In genomic region chr11:72814139-72814830, GRCh38 we compare ENCODE assay signal across 1 cellular context.
A peak's percentile ranks its signal among the peaks of the same experiment; 100 is the strongest.
TF ChIP-seq lines count a peak whose summit lies in the region.

A gene with protein sequence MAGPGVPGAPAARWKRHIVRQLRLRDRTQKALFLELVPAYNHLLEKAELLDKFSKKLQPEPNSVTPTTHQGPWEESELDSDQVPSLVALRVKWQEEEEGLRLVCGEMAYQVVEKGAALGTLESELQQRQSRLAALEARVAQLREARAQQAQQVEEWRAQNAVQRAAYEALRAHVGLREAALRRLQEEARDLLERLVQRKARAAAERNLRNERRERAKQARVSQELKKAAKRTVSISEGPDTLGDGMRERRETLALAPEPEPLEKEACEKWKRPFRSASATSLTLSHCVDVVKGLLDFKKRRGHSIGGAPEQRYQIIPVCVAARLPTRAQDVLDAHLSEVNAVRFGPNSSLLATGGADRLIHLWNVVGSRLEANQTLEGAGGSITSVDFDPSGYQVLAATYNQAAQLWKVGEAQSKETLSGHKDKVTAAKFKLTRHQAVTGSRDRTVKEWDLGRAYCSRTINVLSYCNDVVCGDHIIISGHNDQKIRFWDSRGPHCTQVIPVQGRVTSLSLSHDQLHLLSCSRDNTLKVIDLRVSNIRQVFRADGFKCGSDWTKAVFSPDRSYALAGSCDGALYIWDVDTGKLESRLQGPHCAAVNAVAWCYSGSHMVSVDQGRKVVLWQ (plus strand): TSS chr11:72814411. CDS start chr11:72814446, 35 bp downstream.

TF ChIP-seq in HepG2, 621 proteins besides CTCF, POLR2A, EP300 and RAD21 (continued from another document and continues in another):
- TF ChIP-seq SOX5 (CRISPR knock-in tag; IDR thresholded peaks at IDR 0.05; ENCODE audit: borderline replicate concordance) (no peak), THAP7 (CRISPR knock-in tag; IDR thresholded peaks at IDR 0.05) (no peak; the same call in 1 of the 2 replicates), ARID5B (CRISPR knock-in tag; IDR thresholded peaks at IDR 0.05) (0 out of 2 replicates have a peak, but pooled peaks have one; percentile 2), GFI1 (CRISPR knock-in tag; IDR thresholded peaks at IDR 0.05; ENCODE audit: borderline replicate concordance) (peak; percentile 72), ZNF646 (CRISPR knock-in tag; IDR thresholded peaks at IDR 0.05) (peak; percentile 34; the same call in 1 of the 2 replicates), ZNF660 (CRISPR knock-in tag; IDR thresholded peaks at IDR 0.05; ENCODE audit: borderline replicate concordance, low read depth) (no peak), ZBTB14 (CRISPR knock-in tag; IDR thresholded peaks at IDR 0.05) (no peak), ZNF850 (CRISPR knock-in tag; conservative IDR thresholded peaks at IDR 0.05) (no peak), SP4 (CRISPR knock-in tag; IDR thresholded peaks at IDR 0.05) (peak; percentile 73), DBP (CRISPR knock-in tag; IDR thresholded peaks at IDR 0.05; ENCODE audit: not compliant biosample characterization) (no peak), JUN (CRISPR knock-in tag; IDR thresholded peaks at IDR 0.05) (no peak), POLR2AphosphoS5 (IDR thresholded peaks at IDR 0.05; ENCODE audit: low read depth, low read length) (0 out of 2 replicates have a peak, but pooled peaks have one; percentile 19), MYC (CRISPR knock-in tag; IDR thresholded peaks at IDR 0.05; ENCODE audit: borderline replicate concordance) (0 out of 2 replicates have a peak, but pooled peaks have one; percentile 6), BORCS8-MEF2B (CRISPR knock-in tag; IDR thresholded peaks at IDR 0.05) (no peak), KDM5A (IDR thresholded peaks at IDR 0.05; ENCODE audit: borderline replicate concordance, low read length) (peak; percentile 42; the same call in 1 of the 2 replicates), GATA4 (IDR thresholded peaks at IDR 0.05; ENCODE audit: borderline replicate concordance, low read depth) (0 out of 2 replicates have a peak, but pooled peaks have one; percentile 35), ZNF263 (CRISPR knock-in tag; IDR thresholded peaks at IDR 0.05) (peak; percentile 57; the same call in 1 of the 2 replicates), TOPORS (CRISPR knock-in tag; IDR thresholded peaks at IDR 0.05) (0 out of 2 replicates have a peak, but pooled peaks have one; percentile 48), ELF1 (CRISPR knock-in tag; IDR thresholded peaks at IDR 0.05) (no peak), FOXC1 (CRISPR knock-in tag; IDR thresholded peaks at IDR 0.05; ENCODE audit: borderline replicate concordance) (no peak; the same call in 1 of the 2 replicates), PRMT3 (CRISPR knock-in tag; IDR thresholded peaks at IDR 0.05; ENCODE audit: borderline replicate concordance, low read depth) (no peak), EED (CRISPR knock-in tag; IDR thresholded peaks at IDR 0.05) (peak; percentile 69; the same call in 1 of the 2 replicates), PITX1 (CRISPR knock-in tag; IDR thresholded peaks at IDR 0.05) (no peak), SAP130 (CRISPR knock-in tag; IDR thresholded peaks at IDR 0.05; ENCODE audit: low read depth) (peak; percentile 32; the same call in 1 of the 2 replicates), ZNF619 (CRISPR knock-in tag; IDR thresholded peaks at IDR 0.05) (0 out of 2 replicates have a peak, but pooled peaks have one; percentile 2), HOXA7 (CRISPR knock-in tag; IDR thresholded peaks at IDR 0.05) (no peak), ISX (CRISPR knock-in tag; conservative IDR thresholded peaks at IDR 0.05) (no peak), ZNF770 (CRISPR knock-in tag; IDR thresholded peaks at IDR 0.05) (peak; percentile 64), PHF8 (CRISPR knock-in tag; IDR thresholded peaks at IDR 0.05) (peak; percentile 72), MYPOP (CRISPR knock-in tag; IDR thresholded peaks at IDR 0.05) (peak; percentile 60; the same call in 1 of the 2 replicates), ZBTB8A (CRISPR knock-in tag; IDR thresholded peaks at IDR 0.05; ENCODE audit: borderline replicate concordance, low read depth) (0 out of 2 replicates have a peak, but pooled peaks have one; percentile 1), ZIK1 (CRISPR knock-in tag; IDR thresholded peaks at IDR 0.05; ENCODE audit: borderline replicate concordance, low read depth) (no peak), ETV5 (CRISPR knock-in tag; IDR thresholded peaks at IDR 0.05; ENCODE audit: borderline replicate concordance) (peak; percentile 5; the same call in 1 of the 2 replicates), MXD1 (CRISPR knock-in tag; IDR thresholded peaks at IDR 0.05) (0 out of 2 replicates have a peak, but pooled peaks have one; percentile 17)
- TF ChIP-seq, protein P1, sequence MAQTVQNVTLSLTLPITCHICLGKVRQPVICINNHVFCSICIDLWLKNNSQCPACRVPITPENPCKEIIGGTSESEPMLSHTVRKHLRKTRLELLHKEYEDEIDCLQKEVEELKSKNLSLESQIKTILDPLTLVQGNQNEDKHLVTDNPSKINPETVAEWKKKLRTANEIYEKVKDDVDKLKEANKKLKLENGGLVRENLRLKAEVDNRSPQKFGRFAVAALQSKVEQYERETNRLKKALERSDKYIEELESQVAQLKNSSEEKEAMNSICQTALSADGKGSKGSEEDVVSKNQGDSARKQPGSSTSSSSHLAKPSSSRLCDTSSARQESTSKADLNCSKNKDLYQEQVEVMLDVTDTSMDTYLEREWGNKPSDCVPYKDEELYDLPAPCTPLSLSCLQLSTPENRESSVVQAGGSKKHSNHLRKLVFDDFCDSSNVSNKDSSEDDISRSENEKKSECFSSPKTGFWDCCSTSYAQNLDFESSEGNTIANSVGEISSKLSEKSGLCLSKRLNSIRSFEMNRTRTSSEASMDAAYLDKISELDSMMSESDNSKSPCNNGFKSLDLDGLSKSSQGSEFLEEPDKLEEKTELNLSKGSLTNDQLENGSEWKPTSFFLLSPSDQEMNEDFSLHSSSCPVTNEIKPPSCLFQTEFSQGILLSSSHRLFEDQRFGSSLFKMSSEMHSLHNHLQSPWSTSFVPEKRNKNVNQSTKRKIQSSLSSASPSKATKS (CRISPR knock-in tag; IDR thresholded peaks at IDR 0.05) = no peak
